In genomic region chr17:57892820-57893595, GRCh38 we compare ENCODE assay signal across 8 cellular contexts. TPM values are rescaled to one million over a fixed set of nuclear protein-coding genes. Genes with fewer than 3 reads are reported as not detected.
DNase-seq lines count a peak whose midpoint lies in the region; ATAC-seq and TF ChIP-seq lines count a peak whose summit lies in the region.

No MANE protein-coding gene starts in this region.

- H3K4me3 ChIP-seq in cardiac muscle cell = no peak overlapping the region

- no peaks in the 10 kb centered on the region for H3K27me3 ChIP-seq in cardiac muscle cell

- TF ChIP-seq CTCF in cardiac muscle cell (IDR thresholded peaks at IDR 0.05; ENCODE audit: low read depth, low read length) (no peak), omental fat pad (IDR thresholded peaks at IDR 0.05) (no peak), GM10266 (IDR thresholded peaks at IDR 0.05; ENCODE audit: control insufficient read depth, insufficient read depth, low read depth, missing control alignments) (no peak)

- peak; percentile 60 for ATAC-seq in omental fat pad (ENCODE audit: low FRiP score)

- H3K9me3 ChIP-seq in cardiac muscle cell (ENCODE audit: low read depth) = no peaks in the 10 kb centered on the region

- DNase-seq in ELF-1 (ENCODE audit: low read depth, low spot score) = peak; percentile 87
- DNase-seq in NCI-H2029 treated with DMSO at 0.1 percent for 48 hours (lab: John Stamatoyannopoulos, UW) = peak; percentile 88
- peak; percentile 97 for DNase-seq in amniotic stem cell (lab: John Stamatoyannopoulos, UW)
- peak; percentile 73 to 99 for DNase-seq in cardiac muscle cell (ENCODE audit: low read depth in 1 of 2, low spot score in 1 of 2)
- peak; percentile 78 for DNase-seq in omental fat pad (ENCODE audit: low spot score)
- DNase-seq in T-helper 1 cell = no peak
- DNase-seq in germinal center (ENCODE audit: low spot score) = no peak
- DNase-seq in GM10266 (ENCODE audit: extremely low spot score) = no peak

- peak overlapping the region; percentile 91 for H3K27ac ChIP-seq in cardiac muscle cell

- H3K4me1 ChIP-seq in cardiac muscle cell (ENCODE audit: low read depth) = peaks cover 12% of the 10 kb centered on the region

- H3K36me3 ChIP-seq in cardiac muscle cell = no peaks in the 10 kb centered on the region

RNA-seq across cellular contexts. Expression of gene MRPS23, which starts 43.2 kb away (rescaled TPM):
- total RNA-seq in cardiac muscle cell (24.4 and 34.5 TPM in 2 replicates), omental fat pad (10 to 100 TPM in 3 of 4 donors, 1 to 10 TPM in 1; 7.9 to 17.1 (median 15.2) TPM)
- 62.7 and 87.9 TPM in 2 replicates for polyA plus RNA-seq in cardiac muscle cell

Comparison
In these comparisons a context has a peak if more than half of its experiments do, and no peak if none do; other contexts are left out.
1. DNase-seq: peak in ELF-1 (single experiment), NCI-H2029 treated with DMSO at 0.1 percent for 48 hours (single experiment), amniotic stem cell (single experiment), cardiac muscle cell (2 of 2) and omental fat pad (single experiment); none in T-helper 1 cell (0 of 5), germinal center (single experiment) and GM10266 (single experiment).